22 cellular contexts compared by ENCODE assay signal in genomic region chr13:99949657-99950413, GRCh38. TPM values are rescaled to one million over a fixed set of nuclear protein-coding genes. Genes with fewer than 3 reads are reported as not detected.
A peak's percentile ranks its signal among the peaks of the same experiment; 100 is the strongest.
DNase-seq lines count a peak whose midpoint lies in the region; ATAC-seq, FAIRE-seq and TF ChIP-seq lines count a peak whose summit lies in the region.
"Had no signal": no experiment of that assay in that cellular context is flagged by ENCODE, and none has a peak within 500 bp of the region (broad histone marks: within the 10 kb centered on the region; RNA-seq: fewer than 3 reads in every experiment).

No MANE protein-coding gene starts in this region.

- ATAC-seq in HG03097 (IDR thresholded peaks at IDR 0.05; ENCODE audit: low FRiP score, unreplicated experiment) (no peak), GM18858 (IDR thresholded peaks at IDR 0.05; ENCODE audit: unreplicated experiment) (no peak)
- ATAC-seq: activated CD8-positive, alpha-beta memory T cell treated with anti-CD3 and anti-CD28 coated beads, Interleukin-2, amount 10 ng/mL, durations not matched to agents 7 days and 5 days had no signal

- H3K27ac Mint-ChIP-seq in endodermal cell (no peak overlapping the region), osteocyte (ENCODE audit: unreplicated experiment) (peak overlapping the region; percentile 82)
- H3K27ac Mint-ChIP-seq: activated CD8-positive, alpha-beta memory T cell treated with anti-CD3 and anti-CD28 coated beads, Interleukin-2, amount 10 ng/mL, durations not matched to agents 7 days and 5 days had no signal

- H3K36me3 ChIP-seq in endodermal cell (ENCODE audit: control insufficient read depth, insufficient read depth, low read length) = no peaks in the 10 kb centered on the region
- H3K36me3 ChIP-seq: ascending aorta, BE2C had no signal

- no peak overlapping the region for H3K4me3 Mint-ChIP-seq in endodermal cell
- H3K4me3 Mint-ChIP-seq in osteocyte (ENCODE audit: unreplicated experiment) = peak overlapping the region; percentile 20
- H3K4me3 Mint-ChIP-seq: activated CD8-positive, alpha-beta memory T cell treated with anti-CD3 and anti-CD28 coated beads, Interleukin-2, amount 10 ng/mL, durations not matched to agents 7 days and 5 days had no signal

- H3K36me3 Mint-ChIP-seq in endodermal cell (ENCODE audit: low read depth) (no peaks in the 10 kb centered on the region), osteocyte (ENCODE audit: unreplicated experiment) (no peaks in the 10 kb centered on the region)
- H3K36me3 Mint-ChIP-seq: activated CD8-positive, alpha-beta memory T cell treated with anti-CD3 and anti-CD28 coated beads, Interleukin-2, amount 10 ng/mL, durations not matched to agents 7 days and 5 days had no signal

- H3K4me1 Mint-ChIP-seq in endodermal cell = peaks cover 17% of the 10 kb centered on the region
- peaks cover 64% of the 10 kb centered on the region for H3K4me1 Mint-ChIP-seq in osteocyte (ENCODE audit: unreplicated experiment)
- H3K4me1 Mint-ChIP-seq: activated CD8-positive, alpha-beta memory T cell treated with anti-CD3 and anti-CD28 coated beads, Interleukin-2, amount 10 ng/mL, durations not matched to agents 7 days and 5 days had no signal

- peaks cover 61% of the 10 kb centered on the region for H3K27me3 Mint-ChIP-seq in endodermal cell (ENCODE audit: insufficient read depth)
- no peaks in the 10 kb centered on the region for H3K27me3 Mint-ChIP-seq in osteocyte (ENCODE audit: unreplicated experiment)

- H3K9me3 ChIP-seq in endodermal cell (ENCODE audit: control insufficient read depth, low read length) = no peaks in the 10 kb centered on the region
- H3K9me3 ChIP-seq: ascending aorta, BE2C had no signal

- peaks cover 48% of the 10 kb centered on the region for H3K27me3 ChIP-seq in endodermal cell (ENCODE audit: control insufficient read depth, insufficient read depth, low read length, poor library complexity, severe bottlenecking)
- H3K27me3 ChIP-seq: ascending aorta had no signal

- H3K9me3 Mint-ChIP-seq in endodermal cell = no peaks in the 10 kb centered on the region
- H3K9me3 Mint-ChIP-seq in osteocyte (ENCODE audit: unreplicated experiment) = no peaks in the 10 kb centered on the region

- DNase-seq in G401 (ENCODE audit: low spot score) (peak; percentile 46), RCC 7860 (ENCODE audit: low spot score) (peak; percentile 5), endodermal cell (peak; percentile 63), osteocyte (ENCODE audit: extremely low spot score, unreplicated experiment) (no peak), GF-D8 (lab: John Stamatoyannopoulos, UW) (no peak)
- DNase-seq: activated CD4-positive, alpha-beta T cell treated with anti-CD3 and anti-CD28 coated beads for 1 hour; activated CD8-positive, alpha-beta memory T cell treated with anti-CD3 and anti-CD28 coated beads, Interleukin-2, amount 10 ng/mL, durations not matched to agents 7 days and 5 days; activated gamma-delta T cell treated with Interleukin-2 at 50 U/mL for 16 hours; BE2C; dermis blood vessel endothelial cell; NCI-H1105 treated with DMSO at 0.1 percent for 48 hours; NCI-H446; occipital lobe; T-helper 2 cell had no signal

- TF ChIP-seq CTCF in endodermal cell (conservative IDR thresholded peaks at IDR 0.05) = no peak
- TF ChIP-seq CTCF in osteocyte (IDR thresholded peaks at IDR 0.05) = no peak

- no peak overlapping the region for H3K4me3 ChIP-seq in endodermal cell (ENCODE audit: low read length)
- H3K4me3 ChIP-seq: ascending aorta had no signal

- WGBS in endodermal cell (ENCODE audit: insufficient coverage in 1 of 2, insufficient read length in 1 of 2), 2 experiments = 50 to 63% methylated on average over 2 to 5 of the region's 8 CpGs

- in situ Hi-C loops in G401 (cut with HindIII; ENCODE audit: low sequenced_read_pairs) = no loop called here

- peak overlapping the region; percentile 70 for H3K27ac ChIP-seq in endodermal cell (ENCODE audit: low read depth, low read length)
- H3K27ac ChIP-seq: ascending aorta, KMS-11 had no signal

- no peaks in the 10 kb centered on the region for H3K4me1 ChIP-seq in endodermal cell (ENCODE audit: control insufficient read depth, insufficient read depth, low read length)
- H3K4me1 ChIP-seq: ascending aorta, BE2C had no signal

- no peak for FAIRE-seq in RCC 7860 (lab: Jason Lieb, UNC)
- FAIRE-seq: keratinocyte had no signal

- no peak overlapping the region for H3K9ac ChIP-seq in endodermal cell (ENCODE audit: extremely low read depth, low read length, poor library complexity, severe bottlenecking)
- H3K9ac ChIP-seq: KMS-11 had no signal

RNA-seq across cellular contexts. Expression of gene ZIC5, which starts 21.7 kb away (rescaled TPM):
- 7.1 and 10.1 TPM in 2 replicates for total RNA-seq in G401 (2014; rRNA removed; shearing (Covaris generic))
- total RNA-seq in endodermal cell = 10 to 100 TPM; 11.0 to 13.7 TPM
- 40.1 TPM for polyA plus RNA-seq in endodermal cell (2013, experiment 1 of 2)
- 36.9 TPM for polyA plus RNA-seq in endodermal cell (2013, experiment 2 of 2)
- 8.8 and 9.4 TPM in 2 replicates for total RNA-seq in osteocyte
- total RNA-seq: activated CD8-positive, alpha-beta memory T cell treated with anti-CD3 and anti-CD28 coated beads, Interleukin-2, amount 10 ng/mL, durations not matched to agents 7 days and 5 days; ascending aorta; glomerular endothelial cell had no signal
- polyA plus RNA-seq: esophagus, keratinocyte had no signal

RNA-seq across cellular contexts. Expression of gene ZIC2, which starts 31.7 kb away (rescaled TPM):
- 10.0 and 16.8 TPM in 2 replicates for total RNA-seq in G401 (2014; rRNA removed; shearing (Covaris generic))
- total RNA-seq in endodermal cell = 100 to 1,000 TPM; 182 to 301 TPM
- 198 TPM for polyA plus RNA-seq in endodermal cell (2013, experiment 1 of 2)
- 160 TPM for polyA plus RNA-seq in endodermal cell (2013, experiment 2 of 2)
- 177 and 196 TPM in 2 replicates for total RNA-seq in osteocyte
- total RNA-seq: ascending aorta, dermis blood vessel endothelial cell, glomerular endothelial cell, subcutaneous adipose tissue had no signal
- polyA plus RNA-seq: keratinocyte had no signal

Comparison
In these comparisons a context has a peak if more than half of its experiments do, and no peak if none do; other contexts are left out.
1. DNase-seq: peak in G401 (single experiment), RCC 7860 (single experiment) and endodermal cell (single experiment); none in osteocyte (single experiment) and GF-D8 (single experiment).